ENCODE assay signal across 8 cellular contexts in genomic region chr11:74749127-74749964, GRCh38. TPM values are rescaled to one million over a fixed set of nuclear protein-coding genes. Genes with fewer than 3 reads are reported as not detected.
A peak's percentile ranks its signal among the peaks of the same experiment; 100 is the strongest.
DNase-seq lines count a peak whose midpoint lies in the region; ATAC-seq and TF ChIP-seq lines count a peak whose summit lies in the region.

No MANE protein-coding gene starts in this region.

- H3K27ac Mint-ChIP-seq in activated naive CD4-positive, alpha-beta T cell treated with anti-CD3 and anti-CD28 coated beads, Interleukin-2, amount 50 U/mL, for 72 hours, result peak overlapping the region; percentile 86 to 96

- H3K27me3 ChIP-seq in heart left ventricle, result no peaks in the 10 kb centered on the region

- intact Hi-C loops in heart left ventricle (cut with DNase I), result no loop called here
- intact Hi-C loops in posterior cingulate gyrus (cut with DNase I), result no loop called here

- H3K36me3 Mint-ChIP-seq in activated naive CD4-positive, alpha-beta T cell treated with anti-CD3 and anti-CD28 coated beads, Interleukin-2, amount 50 U/mL, for 72 hours, result peaks cover 7 to 8% of the 10 kb centered on the region in 2 donors

- in situ Hi-C loops in SK-MEL-5 (cut with HindIII; ENCODE audit: low pct_unique_long_range_greater_than_20kb, low sequenced_read_pairs), result loop anchor here (25.0 kb wide), 1 partner anchor 137 kb away; no protein-coding TSS in a partner anchor

- peak overlapping the region; percentile 63 to 97 (median 84) for H3K4me3 ChIP-seq in heart left ventricle

- no peak for TF ChIP-seq POLR2A in heart left ventricle (IDR thresholded peaks at IDR 0.05)

- TF ChIP-seq CTCF in heart left ventricle (IDR thresholded peaks at IDR 0.05), result no peak

- no peaks in the 10 kb centered on the region for H3K9me3 Mint-ChIP-seq in activated naive CD4-positive, alpha-beta T cell treated with anti-CD3 and anti-CD28 coated beads, Interleukin-2, amount 50 U/mL, for 72 hours

- no peaks in the 10 kb centered on the region for H3K36me3 ChIP-seq in heart left ventricle

- WGBS in heart left ventricle, 4 donors, result 1 to 2% (median 1%) methylated on average over 22 to 63 of the region's 63 CpGs

- DNase-seq in D341Med (ENCODE audit: low spot score) (peak; percentile 87), SK-MEL-5 (ENCODE audit: low read depth, low spot score) (peak; percentile 51), heart left ventricle (peak; percentile 37 to 86 (median 58)), posterior cingulate gyrus (peak in 6 of 10 donors; percentile 21 to 90 (median 38)), OCI-M2 (lab: John Stamatoyannopoulos, UW; ENCODE audit: unreplicated experiment) (no peak)
- DNase-seq in activated naive CD4-positive, alpha-beta T cell treated with anti-CD3 and anti-CD28 coated beads, Interleukin-2, amount 50 U/mL, for 72 hours (ENCODE audit: low spot score in 2 of 2), result peak; percentile 54 to 61

- peaks cover 5 to 58% (median 31%) of the 10 kb centered on the region in 12 donors for H3K4me1 ChIP-seq in heart left ventricle

- H3K27ac ChIP-seq in heart left ventricle, result peak overlapping the region; percentile 80 to 98 (median 93)

- peak; percentile 45 for ATAC-seq in GM19438 (IDR thresholded peaks at IDR 0.05; ENCODE audit: low read depth, unreplicated experiment)
- peak; percentile 36 for ATAC-seq in HG03520 (IDR thresholded peaks at IDR 0.05; ENCODE audit: unreplicated experiment)
- ATAC-seq in activated naive CD4-positive, alpha-beta T cell treated with anti-CD3 and anti-CD28 coated beads, Interleukin-2, amount 50 U/mL, for 72 hours, result peak; percentile 67 to 76
- ATAC-seq in heart left ventricle, result peak in 3 of 4 donors; percentile 36 to 63 (median 56)

- no peaks in the 10 kb centered on the region for H3K9me3 ChIP-seq in heart left ventricle

RNA-seq across cellular contexts. Expression of gene RNF169, which starts 0.7 kb away (rescaled TPM):
- total RNA-seq in SK-MEL-5 (2014; rRNA removed; shearing (Covaris generic)), result 14.7 and 15.6 TPM in 2 replicates
- 5.1 and 9.0 TPM in 2 replicates for polyA plus RNA-seq in SK-MEL-5 (2015; cell fraction: cytosol; rRNA removed)
- 19.8 and 22.4 TPM in 2 replicates for polyA plus RNA-seq in SK-MEL-5 (2015; cell fraction: nucleus; rRNA removed)
- total RNA-seq in activated naive CD4-positive, alpha-beta T cell treated with anti-CD3 and anti-CD28 coated beads, Interleukin-2, amount 50 U/mL, for 72 hours, result 10 to 100 TPM; 14.2 to 15.5 TPM
- total RNA-seq in heart left ventricle, result 10 to 100 TPM in 7 of 9 donors, 1 to 10 TPM in 2; 8.4 to 16.1 (median 10.7) TPM
- 1 to 10 TPM; 1.6 to 4.3 TPM for polyA plus RNA-seq in heart left ventricle

RNA-seq across cellular contexts. Expression of gene CHRDL2, which starts 18.1 kb away (rescaled TPM):
- total RNA-seq in SK-MEL-5 (2014; rRNA removed; shearing (Covaris generic)), result 3.6 TPM in 1 of 2 replicates, not detected in the other
- polyA plus RNA-seq in SK-MEL-5 (2015; cell fraction: cytosol; rRNA removed), result not detected in 2 replicates
- polyA plus RNA-seq in SK-MEL-5 (2015; cell fraction: nucleus; rRNA removed), result not detected in 2 replicates
- not detected for total RNA-seq in activated naive CD4-positive, alpha-beta T cell treated with anti-CD3 and anti-CD28 coated beads, Interleukin-2, amount 50 U/mL, for 72 hours
- total RNA-seq in heart left ventricle, result 10 to 100 TPM in 1 of 9 donors, 1 to 10 TPM in 8; 1.5 to 13.4 (median 3.4) TPM
- polyA plus RNA-seq in heart left ventricle, result 1 to 10 TPM; 1.5 to 4.4 TPM
